Comparison of ENCODE assay signal across 36 cellular contexts in genomic region chr9:93164085-93164484, GRCh38. TPM values are rescaled to one million over a fixed set of nuclear protein-coding genes. Genes with fewer than 3 reads are reported as not detected.
"Had no signal": no experiment of that assay in that cellular context is flagged by ENCODE, and none has a peak within 500 bp of the region (broad histone marks: within the 10 kb centered on the region; RNA-seq: fewer than 3 reads in every experiment).

No MANE protein-coding gene starts in this region.

- H3K27me3 ChIP-seq: MG63, Peyer's patch, SJSA1 had no signal

- H3K4me3 ChIP-seq: MG63, Peyer's patch, SJSA1 had no signal

- H3K9me3 ChIP-seq: MG63, Peyer's patch, SJSA1, SK-N-SH had no signal

- H3K36me3 ChIP-seq: MG63, Peyer's patch, SJSA1 had no signal

- H3K9me2 ChIP-seq: SK-N-SH had no signal

- DNase-seq: activated B cell treated with CpG ODN at 0.5 μM for 24 hours; activated CD4-positive, alpha-beta memory T cell treated with anti-CD3 and anti-CD28 coated beads for 36 hours; activated CD4-positive, alpha-beta T cell treated with anti-CD3 and anti-CD28 coated beads for 4 hours; activated CD4-positive, alpha-beta T cell treated with anti-CD3 and anti-CD28 coated beads, Interleukin-2, amount 50 U/mL, for 1 hour; activated CD4-positive, CD25-positive, alpha-beta regulatory T cell treated with anti-CD3 and anti-CD28 coated beads, Interleukin-2, amount 50 U/mL, for 72 hours; activated CD8-positive, alpha-beta memory T cell treated with anti-CD3 and anti-CD28 coated beads, Interleukin-2, amount 50 U/mL, for 48 hours; activated effector memory CD4-positive, alpha-beta T cell treated with Interleukin-2 at 50 U/mL for 16 hours; activated naive CD4-positive, alpha-beta T cell treated with anti-CD3 and anti-CD28 coated beads, Interleukin-2, amount 10 ng/mL, durations not matched to agents 7 days and 5 days; activated naive CD8-positive, alpha-beta T cell treated with anti-CD3 and anti-CD28 coated beads, Interleukin-2, amount 50 U/mL, for 24 hours; activated T-cell treated with anti-CD3 and anti-CD28 coated beads, Interleukin-2, amount 50 U/mL, for 48 hours; anterior cingulate cortex; caudate nucleus; Kasumi-1; MG63; NCI-H1048; NCI-H1436 treated with DMSO at 0.1 percent for 48 hours; NCI-H1694 treated with DMSO at 0.1 percent for 48 hours; NCI-H2029; NCI-H2107; NCI-H2171; NCI-H510A; NCI-H526; NCI-H748 treated with DMSO at 0.1 percent for 48 hours; NK-92 treated with Interleukin-12 subunit alpha and Interleukin-12 subunit beta, amount 100 ng/mL, for 24 hours; PC-3; Peyer's patch; RPMI8226; SHP77 treated with DMSO at 0.1 percent for 48 hours; SK-N-SH had no signal

- H3K4me2 ChIP-seq: SK-N-SH had no signal

- H3K4me3 Mint-ChIP-seq: activated B cell treated with CpG ODN at 0.5 μM for 24 hours; activated CD4-positive, alpha-beta memory T cell treated with anti-CD3 and anti-CD28 coated beads for 36 hours; activated naive CD4-positive, alpha-beta T cell treated with anti-CD3 and anti-CD28 coated beads, Interleukin-2, amount 10 ng/mL, durations not matched to agents 7 days and 5 days; activated naive CD8-positive, alpha-beta T cell; activated naive CD8-positive, alpha-beta T cell treated with anti-CD3 and anti-CD28 coated beads, Interleukin-2, amount 50 U/mL, for 24 hours; brain; T-helper 1 cell treated with Interleukin-12 subunit alpha and Interleukin-12 subunit beta and Interleukin-4 antibody, amounts not matched to agents 30 μg/mL and 1 μg/mL, for 36 hours; T-helper 2 cell treated with Interferon-gamma antibody and Interleukin-4, amounts not matched to agents 5 μg/mL and 100 μg/mL, for 36 hours had no signal

- H3K27ac ChIP-seq: Peyer's patch, SJSA1 had no signal

- H3K36me3 Mint-ChIP-seq: activated CD4-positive, alpha-beta memory T cell treated with anti-CD3 and anti-CD28 coated beads for 36 hours; activated naive CD4-positive, alpha-beta T cell treated with anti-CD3 and anti-CD28 coated beads, Interleukin-2, amount 10 ng/mL, durations not matched to agents 7 days and 5 days; activated naive CD8-positive, alpha-beta T cell; brain had no signal

- H3K27me3 Mint-ChIP-seq: activated B cell treated with CpG ODN at 0.5 μM for 24 hours; activated CD4-positive, alpha-beta memory T cell treated with anti-CD3 and anti-CD28 coated beads for 36 hours; activated naive CD8-positive, alpha-beta T cell; activated naive CD8-positive, alpha-beta T cell treated with anti-CD3 and anti-CD28 coated beads, Interleukin-2, amount 50 U/mL, for 24 hours had no signal

- FAIRE-seq: bronchial epithelial cell, TTC549 had no signal

- H3K9me3 Mint-ChIP-seq: activated B cell treated with CpG ODN at 0.5 μM for 24 hours; activated CD4-positive, alpha-beta memory T cell treated with anti-CD3 and anti-CD28 coated beads for 36 hours; activated naive CD4-positive, alpha-beta T cell treated with anti-CD3 and anti-CD28 coated beads, Interleukin-2, amount 10 ng/mL, durations not matched to agents 7 days and 5 days; activated naive CD8-positive, alpha-beta T cell treated with anti-CD3 and anti-CD28 coated beads, Interleukin-2, amount 50 U/mL, for 24 hours; T-helper 1 cell treated with Interleukin-12 subunit alpha and Interleukin-12 subunit beta and Interleukin-4 antibody, amounts not matched to agents 30 μg/mL and 1 μg/mL, for 36 hours; T-helper 2 cell treated with Interferon-gamma antibody and Interleukin-4, amounts not matched to agents 5 μg/mL and 100 μg/mL, for 36 hours had no signal

- H3K27ac Mint-ChIP-seq: activated B cell treated with CpG ODN at 0.5 μM for 24 hours; activated CD4-positive, alpha-beta memory T cell treated with anti-CD3 and anti-CD28 coated beads for 36 hours; activated naive CD4-positive, alpha-beta T cell treated with anti-CD3 and anti-CD28 coated beads, Interleukin-2, amount 10 ng/mL, durations not matched to agents 7 days and 5 days; activated naive CD8-positive, alpha-beta T cell; activated naive CD8-positive, alpha-beta T cell treated with anti-CD3 and anti-CD28 coated beads, Interleukin-2, amount 50 U/mL, for 24 hours; T-helper 1 cell treated with Interleukin-12 subunit alpha and Interleukin-12 subunit beta and Interleukin-4 antibody, amounts not matched to agents 30 μg/mL and 1 μg/mL, for 36 hours; T-helper 2 cell treated with Interferon-gamma antibody and Interleukin-4, amounts not matched to agents 5 μg/mL and 100 μg/mL, for 36 hours had no signal

- H3K9ac ChIP-seq: SK-N-SH had no signal

- ATAC-seq: activated naive CD8-positive, alpha-beta T cell treated with anti-CD3 and anti-CD28 coated beads, Interleukin-2, amount 50 U/mL, for 24 hours; PC-3 had no signal

RNA-seq across cellular contexts. Expression of gene WNK2, which starts 19.9 kb away (rescaled TPM):
- total RNA-seq: SJSA1 had no signal
